ENCODE assay signal across 13 cellular contexts in genomic region chr5:128774605-128775004, GRCh38.
DNase-seq lines count a peak whose midpoint lies in the region; ATAC-seq lines count a peak whose summit lies in the region.
"Had no signal": no experiment of that assay in that cellular context is flagged by ENCODE, and none has a peak within 500 bp of the region (broad histone marks: within the 10 kb centered on the region; RNA-seq: fewer than 3 reads in every experiment).

No MANE protein-coding gene starts in this region.

- peak; percentile 41 for DNase-seq in SKM-1 treated with dmso at 0.1 percent for 144 hours (lab: John Stamatoyannopoulos, UW; ENCODE audit: unreplicated experiment)
- DNase-seq in non-pigmented ciliary epithelial cell (ENCODE audit: low read depth), result peak; percentile 84
- DNase-seq in NCI-H1092 treated with DMSO at 0.1 percent for 48 hours (lab: John Stamatoyannopoulos, UW), result no peak
- no peak for DNase-seq in activated CD4-positive, alpha-beta T cell treated with anti-CD3 and anti-CD28 coated beads, Interleukin-2, amount 50 U/mL, for 4 hours
- DNase-seq: activated CD8-positive, alpha-beta memory T cell treated with anti-CD3 and anti-CD28 coated beads, Interleukin-2, amount 50 U/mL, for 4 hours; NCI-H1048; NCI-H82; T1000; tibial artery had no signal

- peak; percentile 32 for ATAC-seq in GM18858 (IDR thresholded peaks at IDR 0.05; ENCODE audit: unreplicated experiment)
- peak; percentile 37 for ATAC-seq in HG03342 (IDR thresholded peaks at IDR 0.05; ENCODE audit: unreplicated experiment)
- ATAC-seq in HG02623 (IDR thresholded peaks at IDR 0.05; ENCODE audit: unreplicated experiment), result no peak
- no peak for ATAC-seq in GM21723 (IDR thresholded peaks at IDR 0.05; ENCODE audit: unreplicated experiment)

Comparison
In these comparisons a context has a peak if more than half of its experiments do, and no peak if none do; other contexts are left out.
1. ATAC-seq: peak in GM18858 (single experiment) and HG03342 (single experiment); none in HG02623 (single experiment) and GM21723 (single experiment).
2. DNase-seq: peak in SKM-1 treated with dmso at 0.1 percent for 144 hours (single experiment) and non-pigmented ciliary epithelial cell (single experiment); none in NCI-H1092 treated with DMSO at 0.1 percent for 48 hours (single experiment) and activated CD4-positive, alpha-beta T cell treated with anti-CD3 and anti-CD28 coated beads, Interleukin-2, amount 50 U/mL, for 4 hours (0 of 2).